In genomic region chr7:73190483-73191155, GRCh38 we compare ENCODE assay signal across 7 cellular contexts.
A peak's percentile ranks its signal among the peaks of the same experiment; 100 is the strongest.
DNase-seq lines count a peak whose midpoint lies in the region; ATAC-seq, FAIRE-seq and TF ChIP-seq lines count a peak whose summit lies in the region.
"Not testable (repeated sequence)": the region's sequence is repeated elsewhere in the genome, so short reads cannot be mapped to it uniquely, and the experiment has no call there.

No MANE protein-coding gene starts in this region.

- not testable (repeated sequence) for H3K14ac ChIP-seq in IMR-90 (replicated peaks; ENCODE audit: low read depth, low read length)

- H3K9me3 Mint-ChIP-seq in activated naive CD4-positive, alpha-beta T cell treated with anti-CD3 and anti-CD28 coated beads, Interleukin-2, amount 50 U/mL, for 72 hours; stimulated activated naive B cell treated with anti-CD40 and anti-IgM and Interleukin-4, amounts not matched to agents 10 μg/mL and 1 μg/mL and 100 μg/mL, for 72 hours: not testable (repeated sequence)

- peak overlapping the region; percentile 90; the same call in 1 of the 2 replicates for H3K27ac ChIP-seq in IMR-90 (ENCODE audit: insufficient read depth, low read length)
- not testable (repeated sequence) for H3K27ac ChIP-seq in HepG2 (ENCODE audit: extremely low read length, insufficient read depth, low read length); pancreas

- BruUV-seq in IMR-90 (replicated peaks; lab: Mats Ljungman, UMichigan) (TSS peak; percentile 77), HepG2 (replicated peaks; lab: Mats Ljungman, UMichigan) (TSS peak; percentile 47)

- not testable (repeated sequence) for H4K20me1 ChIP-seq in IMR-90 (ENCODE audit: insufficient read depth, low read length); HepG2 (ENCODE audit: insufficient read depth, low read length)

- TF ChIP-seq POLR2A in IMR-90 (IDR thresholded peaks at IDR 0.05; ENCODE audit: low read depth, low read length); HepG2 (IDR thresholded peaks at IDR 0.05; ENCODE audit: insufficient read depth in 1 of 2, low read depth in 2 of 2, low read length in 2 of 2): not testable (repeated sequence)

- not testable (repeated sequence) for H2BK5ac ChIP-seq in IMR-90 (ENCODE audit: low read depth, low read length, poor library complexity, severe bottlenecking)

- not testable (repeated sequence) for H3K36me3 ChIP-seq in IMR-90 (ENCODE audit: control insufficient read depth, insufficient read depth, low read length); HepG2 (replicated peaks in 1 of 2; ENCODE audit: control insufficient read depth in 1 of 2, insufficient read depth in 2 of 2, low read length in 2 of 2); pancreas

- peak; percentile 66 for ATAC-seq in IMR-90 (ENCODE audit: low read depth)
- ATAC-seq in activated naive CD4-positive, alpha-beta T cell treated with anti-CD3 and anti-CD28 coated beads, Interleukin-2, amount 50 U/mL, for 72 hours, result peak; percentile 37
- ATAC-seq in esophagus mucosa, result peak; percentile 81
- ATAC-seq in left cardiac atrium, result peak; percentile 71 to 83
- not testable (repeated sequence) for ATAC-seq in HepG2
- peak in 3 of 4 donors; percentile 65 to 76 (median 75) for ATAC-seq in pancreas
- peak; percentile 21 to 25 for ATAC-seq in stimulated activated naive B cell treated with anti-CD40 and anti-IgM and Interleukin-4, amounts not matched to agents 10 μg/mL and 1 μg/mL and 100 μg/mL, for 72 hours (replicated peaks)

- not testable (repeated sequence) for H3K56ac ChIP-seq in IMR-90 (ENCODE audit: extremely low read depth, insufficient read depth, low read length)

- 0 out of 2 replicates have a peak overlapping the region, but pooled peaks have one; percentile 49 for H4K91ac ChIP-seq in IMR-90 (ENCODE audit: insufficient read depth, low read depth, low read length)

- intact Hi-C loops in IMR-90 (cut with micrococcal nuclease); left cardiac atrium (cut with DNase I); HepG2 (cut with micrococcal nuclease; ENCODE audit: unreplicated experiment); pancreas (cut with DNase I): not testable (repeated sequence)

- CTCF ChIA-PET in IMR-90 (lab: Yijun Ruan, JAX); HepG2 (lab: Yijun Ruan, JAX; ENCODE audit: low intra/inter-chr PET ratio, low total read pairs): not testable (repeated sequence)

- dilution Hi-C loops in IMR-90 (cut with HindIII; ENCODE audit: low sequenced_read_pairs, unreplicated experiment), result not testable (repeated sequence)

- POLR2A ChIA-PET in IMR-90 (lab: Charles Lee; ENCODE audit: unreplicated experiment); HepG2 (lab: Yijun Ruan, JAX): not testable (repeated sequence)

- H3K4me1 ChIP-seq in IMR-90 (ENCODE audit: control insufficient read depth, insufficient read depth, low read length); HepG2 (ENCODE audit: insufficient read depth, low read length); pancreas: not testable (repeated sequence)

- not testable (repeated sequence) for H3K79me1 ChIP-seq in IMR-90 (ENCODE audit: low read depth in 1 of 2, low read length in 2 of 2)

- not testable (repeated sequence) for H3K4me3 ChIP-seq in IMR-90 (ENCODE audit: insufficient read depth, low read depth, low read length); HepG2 (replicated peaks in 1 of 3; ENCODE audit: insufficient read depth in 1 of 3, low read depth in 2 of 3, low read length in 3 of 3); pancreas

- H3K27me3 Mint-ChIP-seq in stimulated activated naive B cell treated with anti-CD40 and anti-IgM and Interleukin-4, amounts not matched to agents 10 μg/mL and 1 μg/mL and 100 μg/mL, for 72 hours, result not testable (repeated sequence)

- not testable (repeated sequence) for H3K27ac Mint-ChIP-seq in activated naive CD4-positive, alpha-beta T cell treated with anti-CD3 and anti-CD28 coated beads, Interleukin-2, amount 50 U/mL, for 72 hours; stimulated activated naive B cell treated with anti-CD40 and anti-IgM and Interleukin-4, amounts not matched to agents 10 μg/mL and 1 μg/mL and 100 μg/mL, for 72 hours

- not testable (repeated sequence) for TF ChIP-seq CTCF in IMR-90 (conservative IDR thresholded peaks at IDR 0.05; ENCODE audit: low read depth, low read length); HepG2 (CRISPR knock-in tag; IDR thresholded peaks at IDR 0.05); pancreas (IDR thresholded peaks at IDR 0.05)

- not testable (repeated sequence) for H2AFZ ChIP-seq in IMR-90 (replicated peaks; ENCODE audit: low read length, poor library complexity); HepG2 (ENCODE audit: low read length)

- not testable (repeated sequence) for H3K9me1 ChIP-seq in IMR-90 (ENCODE audit: insufficient read depth, low read length)

- TF ChIP-seq RAD21 in IMR-90 (IDR thresholded peaks at IDR 0.05; ENCODE audit: low read length); HepG2 (CRISPR knock-in tag; IDR thresholded peaks at IDR 0.05): not testable (repeated sequence)

- not testable (repeated sequence) for H2AK5ac ChIP-seq in IMR-90 (ENCODE audit: low read depth, low read length)

- no CpG with 5 or more reads among the region's 9 CpGs for WGBS in IMR-90 (ENCODE audit: extremely low coverage in 2 of 2, insufficient read length in 1 of 2), 2 experiments
- WGBS in HepG2 (ENCODE audit: low lambda C conversion rate), result 75% methylated on average over 1 of the region's 9 CpGs
- WGBS in pancreas, 2 donors, result 86 to 91% methylated on average over 4 of the region's 9 CpGs

- not testable (repeated sequence) for H4K8ac ChIP-seq in IMR-90 (ENCODE audit: low read depth in 2 of 2, low read length in 2 of 2)

- not testable (repeated sequence) for H3K27me3 ChIP-seq in IMR-90 (ENCODE audit: control insufficient read depth, insufficient read depth, low read length); HepG2 (ENCODE audit: control insufficient read depth in 1 of 2, insufficient read depth in 2 of 2, low read length in 2 of 2); pancreas

- H3K4ac ChIP-seq in IMR-90 (ENCODE audit: low read depth, low read length), result not testable (repeated sequence)

- not testable (repeated sequence) for H2BK120ac ChIP-seq in IMR-90 (ENCODE audit: low read depth, low read length)

- H3K4me3 Mint-ChIP-seq in stimulated activated naive B cell treated with anti-CD40 and anti-IgM and Interleukin-4, amounts not matched to agents 10 μg/mL and 1 μg/mL and 100 μg/mL, for 72 hours, result not testable (repeated sequence)

- not testable (repeated sequence) for FAIRE-seq in HepG2 (lab: Jason Lieb, UNC); pancreas (lab: Jason Lieb, UNC)

- not testable (repeated sequence) for H3K9ac ChIP-seq in IMR-90 (ENCODE audit: low read depth, low read length); HepG2 (ENCODE audit: insufficient read depth, low read depth, low read length)

- H3K36me3 Mint-ChIP-seq in activated naive CD4-positive, alpha-beta T cell treated with anti-CD3 and anti-CD28 coated beads, Interleukin-2, amount 50 U/mL, for 72 hours; stimulated activated naive B cell treated with anti-CD40 and anti-IgM and Interleukin-4, amounts not matched to agents 10 μg/mL and 1 μg/mL and 100 μg/mL, for 72 hours: not testable (repeated sequence)

- H2BK15ac ChIP-seq in IMR-90 (ENCODE audit: low read depth, low read length), result not testable (repeated sequence)

- not testable (repeated sequence) for DNase-seq in IMR-90; activated naive CD4-positive, alpha-beta T cell treated with anti-CD3 and anti-CD28 coated beads, Interleukin-2, amount 50 U/mL, for 72 hours (ENCODE audit: low spot score in 2 of 2); left cardiac atrium; HepG2 (ENCODE audit: low spot score); pancreas; stimulated activated naive B cell treated with anti-CD40 and anti-IgM and Interleukin-4, amounts not matched to agents 10 μg/mL and 1 μg/mL and 100 μg/mL, for 72 hours

- not testable (repeated sequence) for H4K5ac ChIP-seq in IMR-90 (ENCODE audit: low read depth, low read length)

- H3K4me1 Mint-ChIP-seq in stimulated activated naive B cell treated with anti-CD40 and anti-IgM and Interleukin-4, amounts not matched to agents 10 μg/mL and 1 μg/mL and 100 μg/mL, for 72 hours, result not testable (repeated sequence)

- TF ChIP-seq EP300 in HepG2 (IDR thresholded peaks at IDR 0.05; ENCODE audit: low read depth in 2 of 2, low read length in 2 of 2); HepG2 (CRISPR knock-in tag; IDR thresholded peaks at IDR 0.05; ENCODE audit: borderline replicate concordance): not testable (repeated sequence)

- H3K4me2 ChIP-seq in IMR-90 (ENCODE audit: low read depth, low read length); HepG2 (ENCODE audit: low read depth, low read length): not testable (repeated sequence)

- H3K23ac ChIP-seq in IMR-90 (ENCODE audit: low read depth, low read length), result not testable (repeated sequence)

- H2BK20ac ChIP-seq in IMR-90 (ENCODE audit: low read depth, low read length), result not testable (repeated sequence)

- not testable (repeated sequence) for H3K79me2 ChIP-seq in HepG2 (ENCODE audit: insufficient read depth, low read length)

- not testable (repeated sequence) for H3K9me3 ChIP-seq in IMR-90 (ENCODE audit: control insufficient read depth, insufficient read depth, low read length); HepG2 (ENCODE audit: low read length); pancreas

- not testable (repeated sequence) for H3K18ac ChIP-seq in IMR-90 (ENCODE audit: low read depth, low read length)

- in situ Hi-C loops in IMR-90 (cut with MboI; ENCODE audit: low sequenced_read_pairs); HepG2 (cut with HindIII; ENCODE audit: extremely low pct_ligation_motif_present, low pct_unique_long_range_greater_than_20kb): not testable (repeated sequence)

- H2AK9ac ChIP-seq in IMR-90 (replicated peaks; ENCODE audit: low read depth, low read length, poor library complexity), result not testable (repeated sequence)
